Comparison of ENCODE assay signal across 11 cellular contexts in genomic region chr13:30388401-30389283, GRCh38. TPM values are rescaled to one million over a fixed set of nuclear protein-coding genes. Genes with fewer than 3 reads are reported as not detected.
DNase-seq lines count a peak whose midpoint lies in the region; ATAC-seq and TF ChIP-seq lines count a peak whose summit lies in the region.
"Had no signal": no experiment of that assay in that cellular context is flagged by ENCODE, and none has a peak within 500 bp of the region (broad histone marks: within the 10 kb centered on the region; RNA-seq: fewer than 3 reads in every experiment).

No MANE protein-coding gene starts in this region.

- no peaks in the 10 kb centered on the region for H3K9me3 ChIP-seq in AG04450 (ENCODE audit: control insufficient read depth, insufficient read depth, low read length)
- H3K9me3 ChIP-seq in lower lobe of right lung: no peaks in the 10 kb centered on the region

- POLR2A ChIA-PET in AG04450 (lab: Yijun Ruan, JAX): interaction anchor here (0.7 to 1.6 kb wide), 7 partner anchors 33 to 246 kb away, joined by 3 to 9 read pairs (median 4); partner anchors contain the start of gene UBE2L5

- peak overlapping the region; percentile 44 for H3K27ac Mint-ChIP-seq in activated naive CD8-positive, alpha-beta T cell treated with anti-CD3 and anti-CD28 coated beads for 36 hours

- TF ChIP-seq CTCF in AG04450 (IDR thresholded peaks at IDR 0.05; ENCODE audit: low read depth, low read length) (no peak), lower lobe of right lung (IDR thresholded peaks at IDR 0.05) (no peak)

- peak overlapping the region; percentile 91 for H3K27ac ChIP-seq in AG04450 (ENCODE audit: low read depth, low read length)
- H3K27ac ChIP-seq in lower lobe of right lung: no peak overlapping the region

- H3K36me3 Mint-ChIP-seq in activated naive CD8-positive, alpha-beta T cell treated with anti-CD3 and anti-CD28 coated beads for 36 hours: no peaks in the 10 kb centered on the region

- H3K4me1 Mint-ChIP-seq in activated naive CD8-positive, alpha-beta T cell treated with anti-CD3 and anti-CD28 coated beads for 36 hours: peaks cover 34% of the 10 kb centered on the region

- H3K4me3 ChIP-seq in AG04450 (ENCODE audit: low read depth, low read length) (peak overlapping the region; percentile 25), lower lobe of right lung (no peak overlapping the region)

- H3K9me3 Mint-ChIP-seq in activated naive CD8-positive, alpha-beta T cell treated with anti-CD3 and anti-CD28 coated beads for 36 hours: no peaks in the 10 kb centered on the region

- H3K4me1 ChIP-seq in lower lobe of right lung: peaks cover 14% of the 10 kb centered on the region

- intact Hi-C loops in lower lobe of right lung (cut with DNase I): no loop called here

- ATAC-seq in lower lobe of right lung (peak; percentile 40 to 46), GM21825 (IDR thresholded peaks at IDR 0.05; ENCODE audit: unreplicated experiment) (no peak), GM19467 (IDR thresholded peaks at IDR 0.05; ENCODE audit: unreplicated experiment) (no peak)

- H3K27me3 Mint-ChIP-seq in activated naive CD8-positive, alpha-beta T cell treated with anti-CD3 and anti-CD28 coated beads for 36 hours: no peaks in the 10 kb centered on the region

- no peaks in the 10 kb centered on the region for H3K36me3 ChIP-seq in lower lobe of right lung

- CTCF ChIA-PET in AG04450 (lab: Charles Lee): interaction anchor here (0.6 to 2.2 kb wide), 5 partner anchors 19 to 256 kb away, joined by 3 to 13 read pairs (median 3); no protein-coding TSS in a partner anchor

- DNase-seq in AG04450 (ENCODE audit: low read depth, low spot score) (peak; percentile 78), GM04504 (ENCODE audit: low read depth) (peak; percentile 48), lower lobe of right lung (no peak), NCI-H2107 (lab: John Stamatoyannopoulos, UW) (no peak), NCI-H345 treated with DMSO at 0.1 percent for 48 hours (lab: John Stamatoyannopoulos, UW; ENCODE audit: unreplicated experiment) (no peak)
- DNase-seq in activated naive CD8-positive, alpha-beta T cell treated with anti-CD3 and anti-CD28 coated beads for 36 hours: no peak
- DNase-seq: activated gamma-delta T cell; stimulated activated CD4-positive, alpha-beta T cell treated with anti-CD3 and anti-CD28 coated beads, Interleukin-12 subunit alpha, Interleukin-12 subunit beta, amount 100 ng/mL, for 4 hours had no signal

- H3K27me3 ChIP-seq in AG04450 (ENCODE audit: control insufficient read depth, insufficient read depth, low read length) (peaks cover 3% of the 10 kb centered on the region), lower lobe of right lung (ENCODE audit: low read depth) (no peaks in the 10 kb centered on the region)

- H3K4me3 Mint-ChIP-seq in activated naive CD8-positive, alpha-beta T cell treated with anti-CD3 and anti-CD28 coated beads for 36 hours: peak overlapping the region; percentile 53

RNA-seq across cellular contexts. Expression of gene UBE2L5, which starts 33.7 kb away (rescaled TPM):
- polyA plus RNA-seq in AG04450 (2011; rRNA removed): 0.56 and 0.81 TPM in 2 replicates
- not detected in 2 replicates for polyA minus RNA-seq in AG04450 (2011; rRNA and poly(A)+ RNA removed)
- not detected for total RNA-seq in activated naive CD8-positive, alpha-beta T cell treated with anti-CD3 and anti-CD28 coated beads for 36 hours
- not detected for total RNA-seq in lower lobe of right lung
- total RNA-seq: Daoy had no signal

Comparison
In these comparisons a context has a peak if more than half of its experiments do, and no peak if none do; other contexts are left out.
1. DNase-seq: peak in AG04450 (single experiment) and GM04504 (single experiment); none in activated naive CD8-positive, alpha-beta T cell treated with anti-CD3 and anti-CD28 coated beads for 36 hours (single experiment), lower lobe of right lung (single experiment), NCI-H2107 (single experiment) and NCI-H345 treated with DMSO at 0.1 percent for 48 hours (single experiment).
2. ATAC-seq: peak in lower lobe of right lung (2 of 2); none in GM21825 (single experiment) and GM19467 (single experiment).